ENCODE assay signal across 24 cellular contexts in genomic region chr7:74376256-74377036, GRCh38.
"Had no signal": no experiment of that assay in that cellular context is flagged by ENCODE, and none has a peak within 500 bp of the region (broad histone marks: within the 10 kb centered on the region; RNA-seq: fewer than 3 reads in every experiment).

No MANE protein-coding gene starts in this region.

- H3K27ac ChIP-seq: heart right ventricle, left lung, ovary, prostate gland, spleen, suprapubic skin, transverse colon, VCaP had no signal

- ATAC-seq: activated T-cell treated with anti-CD3 and anti-CD28 coated beads, Interleukin-2, amount 50 U/mL, for 4 hours; heart right ventricle; left lung; naive thymus-derived CD4-positive, alpha-beta T cell had no signal

- H3K4me1 ChIP-seq: prostate gland had no signal

- H3K9me3 ChIP-seq: heart right ventricle, left lung, ovary, prostate gland, spleen, suprapubic skin, transverse colon had no signal

- H3K9me3 Mint-ChIP-seq: activated naive CD8-positive, alpha-beta T cell treated with anti-CD3 and anti-CD28 coated beads for 36 hours; activated T-cell treated with anti-CD3 and anti-CD28 coated beads, Interleukin-2, amount 50 U/mL, for 4 hours; activated T-helper 2 cell treated with anti-CD3 and anti-CD28 coated beads, Interferon-gamma antibody, Interleukin-2, Interleukin-4, amounts not matched to agents 10 μg/mL and 5 μg/mL and 100 μg/mL, durations not matched to agents 14 hours and 24 hours and 36 hours; naive thymus-derived CD4-positive, alpha-beta T cell; stimulated activated naive CD8-positive, alpha-beta T cell treated with anti-CD3 and anti-CD28 coated beads, Interleukin-15, Interleukin-2, amounts not matched to agents 100 ng/mL and 50 ng/mL, for 24 hours had no signal

- H3K27ac Mint-ChIP-seq: activated naive CD8-positive, alpha-beta T cell treated with anti-CD3 and anti-CD28 coated beads for 36 hours; activated T-helper 2 cell treated with anti-CD3 and anti-CD28 coated beads, Interferon-gamma antibody, Interleukin-2, Interleukin-4, amounts not matched to agents 10 μg/mL and 5 μg/mL and 100 μg/mL, durations not matched to agents 14 hours and 24 hours and 36 hours; naive thymus-derived CD4-positive, alpha-beta T cell; stimulated activated naive CD8-positive, alpha-beta T cell treated with anti-CD3 and anti-CD28 coated beads, Interleukin-15, Interleukin-2, amounts not matched to agents 100 ng/mL and 50 ng/mL, for 24 hours had no signal

- H3K36me3 ChIP-seq: ovary, prostate gland had no signal

- H3K27me3 Mint-ChIP-seq: activated naive CD8-positive, alpha-beta T cell treated with anti-CD3 and anti-CD28 coated beads for 36 hours; stimulated activated naive CD8-positive, alpha-beta T cell treated with anti-CD3 and anti-CD28 coated beads, Interleukin-15, Interleukin-2, amounts not matched to agents 100 ng/mL and 50 ng/mL, for 24 hours had no signal

- H3K4me3 Mint-ChIP-seq: activated naive CD8-positive, alpha-beta T cell treated with anti-CD3 and anti-CD28 coated beads for 36 hours; activated T-cell treated with anti-CD3 and anti-CD28 coated beads, Interleukin-2, amount 50 U/mL, for 4 hours; naive thymus-derived CD4-positive, alpha-beta T cell; stimulated activated naive CD8-positive, alpha-beta T cell treated with anti-CD3 and anti-CD28 coated beads, Interleukin-15, Interleukin-2, amounts not matched to agents 100 ng/mL and 50 ng/mL, for 24 hours had no signal

- H3K4me3 ChIP-seq: heart right ventricle, left lung, lung, ovary, prostate gland, spleen, suprapubic skin, transverse colon had no signal

- H3K36me3 Mint-ChIP-seq: activated naive CD8-positive, alpha-beta T cell treated with anti-CD3 and anti-CD28 coated beads for 36 hours had no signal

- DNase-seq: activated CD4-positive, alpha-beta T cell treated with anti-CD3 and anti-CD28 coated beads, Interleukin-2, amount 50 U/mL, for 1 hour; activated CD4-positive, CD25-positive, alpha-beta regulatory T cell treated with anti-CD3 and anti-CD28 coated beads, Interleukin-2, amount 50 U/mL, for 72 hours; activated naive CD4-positive, alpha-beta T cell; activated naive CD8-positive, alpha-beta T cell treated with anti-CD3 and anti-CD28 coated beads for 36 hours; activated T-cell treated with anti-CD3 and anti-CD28 coated beads, Interleukin-2, amount 50 U/mL, for 4 hours; amniotic stem cell; cerebellar nuclear complex; cortex of kidney; erythroblast; foreskin fibroblast; heart right ventricle; left lung; naive thymus-derived CD4-positive, alpha-beta T cell; ovary; spleen; stimulated activated CD4-positive, alpha-beta T cell treated with anti-CD3 and anti-CD28 coated beads, Interleukin-4, amount 100 ng/mL, for 1 hour; transverse colon had no signal

- H3K27me3 ChIP-seq: heart right ventricle, left lung, ovary, spleen, suprapubic skin, transverse colon had no signal

- FAIRE-seq: urothelium cell line had no signal
